Comparison of ENCODE assay signal across 1 cellular context in the genomic region with DNA sequence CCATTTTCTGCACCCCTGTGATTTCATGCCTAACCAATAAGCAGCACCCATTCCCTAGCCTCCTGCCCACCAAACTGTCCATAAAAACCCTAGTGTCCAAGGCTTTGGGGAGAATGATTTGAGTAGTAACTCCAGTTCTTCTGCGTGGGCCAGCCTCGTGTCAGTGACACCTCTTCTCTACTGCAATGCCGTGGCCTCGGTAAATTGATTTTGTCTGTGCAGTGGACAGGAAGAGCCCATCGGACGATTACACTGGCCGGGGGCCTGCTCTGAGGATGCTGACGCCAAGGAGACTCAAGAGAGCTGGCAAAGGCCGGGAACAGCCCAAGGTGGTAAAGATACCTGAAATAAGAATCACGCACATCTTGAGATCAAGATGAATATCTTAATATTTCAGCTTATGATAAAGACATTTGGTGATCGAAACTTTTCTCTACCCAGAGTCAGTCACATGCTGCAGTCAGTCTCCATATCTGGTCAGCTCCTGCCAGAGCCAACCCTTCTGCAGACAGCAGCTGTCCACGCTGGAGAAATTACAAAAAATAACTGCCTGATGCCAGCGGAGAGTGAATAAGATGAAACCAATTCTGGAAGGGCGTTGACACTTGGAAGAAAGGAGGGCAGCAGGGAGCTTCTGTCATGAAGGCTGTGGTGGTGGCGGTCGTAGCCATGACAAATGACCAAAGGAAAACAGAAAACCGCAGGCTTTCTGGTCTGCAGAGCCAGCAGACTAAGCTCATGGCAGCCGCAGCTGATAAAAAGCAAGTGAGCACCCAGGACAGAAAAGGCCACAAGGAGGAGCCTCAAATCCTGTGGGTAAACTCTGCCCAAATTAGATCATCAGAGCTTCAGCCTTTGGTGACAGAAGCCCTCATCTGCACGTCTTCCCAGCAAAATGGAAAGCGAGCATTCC.
TF ChIP-seq lines count a peak whose summit lies in the region.

No MANE protein-coding gene starts in this region.

TF ChIP-seq in K562, 482 proteins besides CTCF, POLR2A, EP300 and RAD21 (continued from another document and continues in another):
- TF ChIP-seq, protein P1, sequence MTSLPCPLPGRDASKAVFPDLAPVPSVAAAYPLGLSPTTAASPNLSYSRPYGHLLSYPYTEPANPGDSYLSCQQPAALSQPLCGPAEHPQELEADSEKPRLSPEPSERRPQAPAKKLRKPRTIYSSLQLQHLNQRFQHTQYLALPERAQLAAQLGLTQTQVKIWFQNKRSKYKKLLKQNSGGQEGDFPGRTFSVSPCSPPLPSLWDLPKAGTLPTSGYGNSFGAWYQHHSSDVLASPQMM (CRISPR knock-in tag; IDR thresholded peaks at IDR 0.05), result no peak
- TF ChIP-seq DMBX1 (CRISPR knock-in tag; IDR thresholded peaks at IDR 0.05; ENCODE audit: borderline replicate concordance) (peak; percentile 39; the same call in 1 of the 2 replicates), LCOR (CRISPR knock-in tag; IDR thresholded peaks at IDR 0.05) (peak; percentile 87), PHF21A (IDR thresholded peaks at IDR 0.05; ENCODE audit: borderline replicate concordance, low read depth) (no peak), FOXJ3 (CRISPR knock-in tag; IDR thresholded peaks at IDR 0.05) (peak; percentile 65), PURB (CRISPR knock-in tag; IDR thresholded peaks at IDR 0.05; ENCODE audit: low read depth) (no peak), DIDO1 (tag; IDR thresholded peaks at IDR 0.05; ENCODE audit: low read depth) (no peak), ZNF282 (CRISPR knock-in tag; IDR thresholded peaks at IDR 0.05) (no peak), CXXC5 (CRISPR knock-in tag; IDR thresholded peaks at IDR 0.05) (0 out of 2 replicates have a peak, but pooled peaks have one; percentile 13), HDAC2 (IDR thresholded peaks at IDR 0.05) (no peak), ZBTB8A (IDR thresholded peaks at IDR 0.05; ENCODE audit: partially characterized antibody) (no peak), MEF2A (IDR thresholded peaks at IDR 0.05; ENCODE audit: control insufficient read depth, low read depth, low read length) (peak; percentile 47; the same call in 1 of the 2 replicates), ZNF23 (CRISPR knock-in tag; IDR thresholded peaks at IDR 0.05) (no peak), KAT2B (IDR thresholded peaks at IDR 0.05; ENCODE audit: low read depth, low read length) (no peak), ARID1B (IDR thresholded peaks at IDR 0.05) (peak; percentile 38; the same call in 1 of the 2 replicates), KAT8 (IDR thresholded peaks at IDR 0.05; ENCODE audit: low read depth) (no peak), ZC3H4 (CRISPR knock-in tag; IDR thresholded peaks at IDR 0.05; ENCODE audit: borderline replicate concordance) (no peak), CTBP1 (IDR thresholded peaks at IDR 0.05; ENCODE audit: borderline replicate concordance) (peak; percentile 56; the same call in 1 of the 2 replicates), ARID2 (IDR thresholded peaks at IDR 0.05) (no peak), HIVEP1 (CRISPR knock-in tag; IDR thresholded peaks at IDR 0.05) (no peak), TCF3 (CRISPR knock-in tag; IDR thresholded peaks at IDR 0.05) (peak; percentile 75), HCFC1 (IDR thresholded peaks at IDR 0.05; ENCODE audit: low read depth, low read length) (0 out of 2 replicates have a peak, but pooled peaks have one; percentile 24), ZNF41 (CRISPR knock-in tag; conservative IDR thresholded peaks at IDR 0.05) (no peak), DDX20 (tag; IDR thresholded peaks at IDR 0.05; ENCODE audit: low read depth) (no peak)
- TF ChIP-seq, protein P2, sequence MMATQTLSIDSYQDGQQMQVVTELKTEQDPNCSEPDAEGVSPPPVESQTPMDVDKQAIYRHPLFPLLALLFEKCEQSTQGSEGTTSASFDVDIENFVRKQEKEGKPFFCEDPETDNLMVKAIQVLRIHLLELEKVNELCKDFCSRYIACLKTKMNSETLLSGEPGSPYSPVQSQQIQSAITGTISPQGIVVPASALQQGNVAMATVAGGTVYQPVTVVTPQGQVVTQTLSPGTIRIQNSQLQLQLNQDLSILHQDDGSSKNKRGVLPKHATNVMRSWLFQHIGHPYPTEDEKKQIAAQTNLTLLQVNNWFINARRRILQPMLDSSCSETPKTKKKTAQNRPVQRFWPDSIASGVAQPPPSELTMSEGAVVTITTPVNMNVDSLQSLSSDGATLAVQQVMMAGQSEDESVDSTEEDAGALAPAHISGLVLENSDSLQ (IDR thresholded peaks at IDR 0.05), result peak; percentile 70
- TF ChIP-seq, protein P3, sequence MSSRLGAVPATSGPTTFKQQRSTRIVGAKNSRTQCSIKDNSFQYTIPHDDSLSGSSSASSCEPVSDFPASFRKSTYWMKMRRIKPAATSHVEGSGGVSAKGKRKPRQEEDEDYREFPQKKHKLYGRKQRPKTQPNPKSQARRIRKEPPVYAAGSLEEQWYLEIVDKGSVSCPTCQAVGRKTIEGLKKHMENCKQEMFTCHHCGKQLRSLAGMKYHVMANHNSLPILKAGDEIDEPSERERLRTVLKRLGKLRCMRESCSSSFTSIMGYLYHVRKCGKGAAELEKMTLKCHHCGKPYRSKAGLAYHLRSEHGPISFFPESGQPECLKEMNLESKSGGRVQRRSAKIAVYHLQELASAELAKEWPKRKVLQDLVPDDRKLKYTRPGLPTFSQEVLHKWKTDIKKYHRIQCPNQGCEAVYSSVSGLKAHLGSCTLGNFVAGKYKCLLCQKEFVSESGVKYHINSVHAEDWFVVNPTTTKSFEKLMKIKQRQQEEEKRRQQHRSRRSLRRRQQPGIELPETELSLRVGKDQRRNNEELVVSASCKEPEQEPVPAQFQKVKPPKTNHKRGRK (tag; IDR thresholded peaks at IDR 0.05), result 0 out of 2 replicates have a peak, but pooled peaks have one; percentile 37
- TF ChIP-seq, protein P4, sequence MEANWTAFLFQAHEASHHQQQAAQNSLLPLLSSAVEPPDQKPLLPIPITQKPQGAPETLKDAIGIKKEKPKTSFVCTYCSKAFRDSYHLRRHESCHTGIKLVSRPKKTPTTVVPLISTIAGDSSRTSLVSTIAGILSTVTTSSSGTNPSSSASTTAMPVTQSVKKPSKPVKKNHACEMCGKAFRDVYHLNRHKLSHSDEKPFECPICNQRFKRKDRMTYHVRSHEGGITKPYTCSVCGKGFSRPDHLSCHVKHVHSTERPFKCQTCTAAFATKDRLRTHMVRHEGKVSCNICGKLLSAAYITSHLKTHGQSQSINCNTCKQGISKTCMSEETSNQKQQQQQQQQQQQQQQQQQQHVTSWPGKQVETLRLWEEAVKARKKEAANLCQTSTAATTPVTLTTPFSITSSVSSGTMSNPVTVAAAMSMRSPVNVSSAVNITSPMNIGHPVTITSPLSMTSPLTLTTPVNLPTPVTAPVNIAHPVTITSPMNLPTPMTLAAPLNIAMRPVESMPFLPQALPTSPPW (CRISPR knock-in tag; IDR thresholded peaks at IDR 0.05), result peak; percentile 36; the same call in 1 of the 2 replicates
- TF ChIP-seq, protein P5, sequence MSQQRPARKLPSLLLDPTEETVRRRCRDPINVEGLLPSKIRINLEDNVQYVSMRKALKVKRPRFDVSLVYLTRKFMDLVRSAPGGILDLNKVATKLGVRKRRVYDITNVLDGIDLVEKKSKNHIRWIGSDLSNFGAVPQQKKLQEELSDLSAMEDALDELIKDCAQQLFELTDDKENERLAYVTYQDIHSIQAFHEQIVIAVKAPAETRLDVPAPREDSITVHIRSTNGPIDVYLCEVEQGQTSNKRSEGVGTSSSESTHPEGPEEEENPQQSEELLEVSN (IDR thresholded peaks at IDR 0.05; ENCODE audit: borderline replicate concordance in 1 of 2, extremely low read depth in 1 of 2, insufficient read depth in 1 of 2, insufficient read length in 1 of 2, low read depth in 1 of 2, low read length in 1 of 2, poor library complexity in 1 of 2, severe bottlenecking in 1 of 2), result peak in 1 of 2 experiments; percentile 15
- TF ChIP-seq, protein P6, sequence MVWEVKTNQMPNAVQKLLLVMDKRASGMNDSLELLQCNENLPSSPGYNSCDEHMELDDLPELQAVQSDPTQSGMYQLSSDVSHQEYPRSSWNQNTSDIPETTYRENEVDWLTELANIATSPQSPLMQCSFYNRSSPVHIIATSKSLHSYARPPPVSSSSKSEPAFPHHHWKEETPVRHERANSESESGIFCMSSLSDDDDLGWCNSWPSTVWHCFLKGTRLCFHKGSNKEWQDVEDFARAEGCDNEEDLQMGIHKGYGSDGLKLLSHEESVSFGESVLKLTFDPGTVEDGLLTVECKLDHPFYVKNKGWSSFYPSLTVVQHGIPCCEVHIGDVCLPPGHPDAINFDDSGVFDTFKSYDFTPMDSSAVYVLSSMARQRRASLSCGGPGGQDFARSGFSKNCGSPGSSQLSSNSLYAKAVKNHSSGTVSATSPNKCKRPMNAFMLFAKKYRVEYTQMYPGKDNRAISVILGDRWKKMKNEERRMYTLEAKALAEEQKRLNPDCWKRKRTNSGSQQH (CRISPR knock-in tag; IDR thresholded peaks at IDR 0.05), result no peak
- TF ChIP-seq, protein P7, sequence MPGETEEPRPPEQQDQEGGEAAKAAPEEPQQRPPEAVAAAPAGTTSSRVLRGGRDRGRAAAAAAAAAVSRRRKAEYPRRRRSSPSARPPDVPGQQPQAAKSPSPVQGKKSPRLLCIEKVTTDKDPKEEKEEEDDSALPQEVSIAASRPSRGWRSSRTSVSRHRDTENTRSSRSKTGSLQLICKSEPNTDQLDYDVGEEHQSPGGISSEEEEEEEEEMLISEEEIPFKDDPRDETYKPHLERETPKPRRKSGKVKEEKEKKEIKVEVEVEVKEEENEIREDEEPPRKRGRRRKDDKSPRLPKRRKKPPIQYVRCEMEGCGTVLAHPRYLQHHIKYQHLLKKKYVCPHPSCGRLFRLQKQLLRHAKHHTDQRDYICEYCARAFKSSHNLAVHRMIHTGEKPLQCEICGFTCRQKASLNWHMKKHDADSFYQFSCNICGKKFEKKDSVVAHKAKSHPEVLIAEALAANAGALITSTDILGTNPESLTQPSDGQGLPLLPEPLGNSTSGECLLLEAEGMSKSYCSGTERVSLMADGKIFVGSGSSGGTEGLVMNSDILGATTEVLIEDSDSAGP (CRISPR knock-in tag; IDR thresholded peaks at IDR 0.05), result no peak
- TF ChIP-seq, protein P8, sequence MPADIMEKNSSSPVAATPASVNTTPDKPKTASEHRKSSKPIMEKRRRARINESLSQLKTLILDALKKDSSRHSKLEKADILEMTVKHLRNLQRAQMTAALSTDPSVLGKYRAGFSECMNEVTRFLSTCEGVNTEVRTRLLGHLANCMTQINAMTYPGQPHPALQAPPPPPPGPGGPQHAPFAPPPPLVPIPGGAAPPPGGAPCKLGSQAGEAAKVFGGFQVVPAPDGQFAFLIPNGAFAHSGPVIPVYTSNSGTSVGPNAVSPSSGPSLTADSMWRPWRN (IDR thresholded peaks at IDR 0.05; ENCODE audit: low read depth), result peak; percentile 77; the same call in 1 of the 2 replicates
- TF ChIP-seq, protein P9, sequence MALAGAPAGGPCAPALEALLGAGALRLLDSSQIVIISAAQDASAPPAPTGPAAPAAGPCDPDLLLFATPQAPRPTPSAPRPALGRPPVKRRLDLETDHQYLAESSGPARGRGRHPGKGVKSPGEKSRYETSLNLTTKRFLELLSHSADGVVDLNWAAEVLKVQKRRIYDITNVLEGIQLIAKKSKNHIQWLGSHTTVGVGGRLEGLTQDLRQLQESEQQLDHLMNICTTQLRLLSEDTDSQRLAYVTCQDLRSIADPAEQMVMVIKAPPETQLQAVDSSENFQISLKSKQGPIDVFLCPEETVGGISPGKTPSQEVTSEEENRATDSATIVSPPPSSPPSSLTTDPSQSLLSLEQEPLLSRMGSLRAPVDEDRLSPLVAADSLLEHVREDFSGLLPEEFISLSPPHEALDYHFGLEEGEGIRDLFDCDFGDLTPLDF (CRISPR knock-in tag; IDR thresholded peaks at IDR 0.05), result no peak
- TF ChIP-seq, protein P10, sequence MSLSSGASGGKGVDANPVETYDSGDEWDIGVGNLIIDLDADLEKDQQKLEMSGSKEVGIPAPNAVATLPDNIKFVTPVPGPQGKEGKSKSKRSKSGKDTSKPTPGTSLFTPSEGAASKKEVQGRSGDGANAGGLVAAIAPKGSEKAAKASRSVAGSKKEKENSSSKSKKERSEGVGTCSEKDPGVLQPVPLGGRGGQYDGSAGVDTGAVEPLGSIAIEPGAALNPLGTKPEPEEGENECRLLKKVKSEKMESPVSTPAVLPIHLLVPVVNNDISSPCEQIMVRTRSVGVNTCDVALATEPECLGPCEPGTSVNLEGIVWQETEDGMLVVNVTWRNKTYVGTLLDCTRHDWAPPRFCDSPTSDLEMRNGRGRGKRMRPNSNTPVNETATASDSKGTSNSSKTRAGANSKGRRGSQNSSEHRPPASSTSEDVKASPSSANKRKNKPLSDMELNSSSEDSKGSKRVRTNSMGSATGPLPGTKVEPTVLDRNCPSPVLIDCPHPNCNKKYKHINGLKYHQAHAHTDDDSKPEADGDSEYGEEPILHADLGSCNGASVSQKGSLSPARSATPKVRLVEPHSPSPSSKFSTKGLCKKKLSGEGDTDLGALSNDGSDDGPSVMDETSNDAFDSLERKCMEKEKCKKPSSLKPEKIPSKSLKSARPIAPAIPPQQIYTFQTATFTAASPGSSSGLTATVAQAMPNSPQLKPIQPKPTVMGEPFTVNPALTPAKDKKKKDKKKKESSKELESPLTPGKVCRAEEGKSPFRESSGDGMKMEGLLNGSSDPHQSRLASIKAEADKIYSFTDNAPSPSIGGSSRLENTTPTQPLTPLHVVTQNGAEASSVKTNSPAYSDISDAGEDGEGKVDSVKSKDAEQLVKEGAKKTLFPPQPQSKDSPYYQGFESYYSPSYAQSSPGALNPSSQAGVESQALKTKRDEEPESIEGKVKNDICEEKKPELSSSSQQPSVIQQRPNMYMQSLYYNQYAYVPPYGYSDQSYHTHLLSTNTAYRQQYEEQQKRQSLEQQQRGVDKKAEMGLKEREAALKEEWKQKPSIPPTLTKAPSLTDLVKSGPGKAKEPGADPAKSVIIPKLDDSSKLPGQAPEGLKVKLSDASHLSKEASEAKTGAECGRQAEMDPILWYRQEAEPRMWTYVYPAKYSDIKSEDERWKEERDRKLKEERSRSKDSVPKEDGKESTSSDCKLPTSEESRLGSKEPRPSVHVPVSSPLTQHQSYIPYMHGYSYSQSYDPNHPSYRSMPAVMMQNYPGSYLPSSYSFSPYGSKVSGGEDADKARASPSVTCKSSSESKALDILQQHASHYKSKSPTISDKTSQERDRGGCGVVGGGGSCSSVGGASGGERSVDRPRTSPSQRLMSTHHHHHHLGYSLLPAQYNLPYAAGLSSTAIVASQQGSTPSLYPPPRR (CRISPR knock-in tag; IDR thresholded peaks at IDR 0.05; ENCODE audit: borderline replicate concordance), result no peak
- TF ChIP-seq, protein P11, sequence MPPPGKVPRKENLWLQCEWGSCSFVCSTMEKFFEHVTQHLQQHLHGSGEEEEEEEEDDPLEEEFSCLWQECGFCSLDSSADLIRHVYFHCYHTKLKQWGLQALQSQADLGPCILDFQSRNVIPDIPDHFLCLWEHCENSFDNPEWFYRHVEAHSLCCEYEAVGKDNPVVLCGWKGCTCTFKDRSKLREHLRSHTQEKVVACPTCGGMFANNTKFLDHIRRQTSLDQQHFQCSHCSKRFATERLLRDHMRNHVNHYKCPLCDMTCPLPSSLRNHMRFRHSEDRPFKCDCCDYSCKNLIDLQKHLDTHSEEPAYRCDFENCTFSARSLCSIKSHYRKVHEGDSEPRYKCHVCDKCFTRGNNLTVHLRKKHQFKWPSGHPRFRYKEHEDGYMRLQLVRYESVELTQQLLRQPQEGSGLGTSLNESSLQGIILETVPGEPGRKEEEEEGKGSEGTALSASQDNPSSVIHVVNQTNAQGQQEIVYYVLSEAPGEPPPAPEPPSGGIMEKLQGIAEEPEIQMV (tag; conservative IDR thresholded peaks at IDR 0.05; ENCODE audit: low read depth), result no peak
